8 cellular contexts compared by ENCODE assay signal in the genomic region with DNA sequence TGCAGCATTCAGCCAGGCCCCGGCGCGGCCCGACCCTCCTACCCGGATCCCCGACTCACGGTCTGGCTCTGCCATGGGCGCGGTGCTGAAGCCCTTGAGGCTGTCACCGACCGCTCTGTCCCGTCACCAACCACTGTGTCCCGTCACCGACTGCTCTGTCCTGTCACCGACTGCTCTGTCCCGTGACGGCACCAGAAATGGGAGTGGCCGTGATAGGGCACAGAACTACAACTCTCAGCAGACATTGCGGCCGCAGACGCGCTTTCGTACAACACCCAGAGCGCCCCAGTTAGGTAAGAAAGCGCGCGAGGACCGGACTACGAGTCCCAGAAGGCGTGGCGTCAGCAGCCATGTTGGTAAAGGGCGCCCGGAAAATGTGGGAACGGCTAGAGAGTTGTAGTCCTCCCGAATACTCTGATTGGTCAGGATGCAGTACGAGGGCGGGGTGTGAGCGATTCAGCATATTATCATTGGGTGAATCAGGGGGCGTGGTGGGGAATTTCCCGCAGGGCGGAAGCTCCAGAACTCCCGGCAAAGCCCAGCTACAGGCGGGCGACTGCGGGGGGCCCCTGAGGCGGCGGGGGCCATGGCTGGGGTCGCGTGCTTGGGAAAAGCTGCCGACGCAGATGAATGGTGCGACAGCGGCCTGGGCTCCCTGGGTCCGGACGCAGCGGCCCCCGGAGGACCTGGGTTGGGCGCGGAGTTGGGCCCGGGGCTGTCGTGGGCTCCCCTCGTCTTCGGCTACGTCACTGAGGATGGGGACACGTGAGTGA. TPM values are rescaled to one million over a fixed set of nuclear protein-coding genes. Genes with fewer than 3 reads are reported as not detected.
DNase-seq lines count a peak whose midpoint lies in the region; ATAC-seq, FAIRE-seq and TF ChIP-seq lines count a peak whose summit lies in the region.

A gene with protein sequence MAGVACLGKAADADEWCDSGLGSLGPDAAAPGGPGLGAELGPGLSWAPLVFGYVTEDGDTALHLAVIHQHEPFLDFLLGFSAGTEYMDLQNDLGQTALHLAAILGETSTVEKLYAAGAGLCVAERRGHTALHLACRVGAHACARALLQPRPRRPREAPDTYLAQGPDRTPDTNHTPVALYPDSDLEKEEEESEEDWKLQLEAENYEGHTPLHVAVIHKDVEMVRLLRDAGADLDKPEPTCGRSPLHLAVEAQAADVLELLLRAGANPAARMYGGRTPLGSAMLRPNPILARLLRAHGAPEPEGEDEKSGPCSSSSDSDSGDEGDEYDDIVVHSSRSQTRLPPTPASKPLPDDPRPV (plus strand): TSS at position 523 of the 773 bp plus-strand sequence. CDS start 64 bp downstream, at position 587.
TSS of gene SIRT2 (minus strand) at position 172 of the 773 bp plus-strand sequence. CDS start at position 75, 97 bp downstream.

- no peaks in the 10 kb centered on the region for H3K9me2 ChIP-seq in OCI-LY7 (ENCODE audit: insufficient read depth, low read length)

- H3K4me2 ChIP-seq in OCI-LY7 (ENCODE audit: low read length) (peak within 1 kb of the TSS; percentile 86), endothelial cell of umbilical vein (ENCODE audit: insufficient read depth, low read length) (peak within 1 kb of the TSS; percentile 99)

- H3K9me1 ChIP-seq in endothelial cell of umbilical vein (replicated peaks; ENCODE audit: control insufficient read depth, extremely low read depth, insufficient read depth, low read length): no peaks in the 10 kb centered on the region

- H3K36me3 ChIP-seq in OCI-LY7 (ENCODE audit: insufficient read depth, low read length) (peaks cover 3% of the 10 kb centered on the region; the same call in 1 of the 2 replicates), endothelial cell of umbilical vein (ENCODE audit: control insufficient read depth in 2 of 2, extremely low read depth in 1 of 2, insufficient read depth in 2 of 2, low read length in 2 of 2) (peaks cover 0 to 2% of the 10 kb centered on the region in 2 experiments)

- peaks cover 19% of the 10 kb centered on the region for H3K79me2 ChIP-seq in OCI-LY7 (ENCODE audit: insufficient read depth, low read depth, low read length)
- H3K79me2 ChIP-seq in endothelial cell of umbilical vein (ENCODE audit: control insufficient read depth, insufficient read depth, low read length): peaks cover 5% of the 10 kb centered on the region

- no peaks in the 10 kb centered on the region for H3K27me3 ChIP-seq in endothelial cell of umbilical vein (ENCODE audit: control insufficient read depth in 2 of 2, insufficient read depth in 2 of 2, low read length in 2 of 2)

- TF ChIP-seq POLR2A in endothelial cell of umbilical vein (IDR thresholded peaks at IDR 0.05; ENCODE audit: low read depth, low read length): peak; percentile 43

- BruUV-seq in OCI-LY7 (replicated peaks; lab: Mats Ljungman, UMichigan): no TSS peak
- BruUV-seq in endothelial cell of umbilical vein (replicated peaks; lab: Mats Ljungman, UMichigan): no TSS peak

- TF ChIP-seq CTCF in D721Med (IDR thresholded peaks at IDR 0.05; ENCODE audit: insufficient read depth, missing control alignments) (no peak), OCI-LY7 (conservative IDR thresholded peaks at IDR 0.05; ENCODE audit: low read length) (no peak), endothelial cell of umbilical vein (IDR thresholded peaks at IDR 0.05; ENCODE audit: extremely low read depth in 1 of 2, insufficient read depth in 1 of 2, low read depth in 1 of 2, low read length in 2 of 2) (no peak)

- POLR2A ChIA-PET in OCI-LY7 (lab: Charles Lee) (interaction anchor here (0.6 to 1.3 kb wide), 2 partner anchors 35 to 165 kb away, joined by 3 to 6 read pairs; no protein-coding TSS in a partner anchor), endothelial cell of umbilical vein (lab: Charles Lee) (interaction anchor here (0.6 to 1.0 kb wide), 2 partner anchors 10 to 48 kb away, joined by 3 read pairs; no protein-coding TSS in a partner anchor)

- H3K9ac ChIP-seq in endothelial cell of umbilical vein (replicated peaks; ENCODE audit: extremely low read depth, insufficient read depth, low read length): peak within 1 kb of the TSS; percentile 91

- intact Hi-C loops in OCI-LY7 (cut with micrococcal nuclease; ENCODE audit: unreplicated experiment) (loop anchor here (2.0 kb wide), 1 partner anchor 49 kb away; no protein-coding TSS in a partner anchor), endothelial cell of umbilical vein (cut with micrococcal nuclease) (loop anchor here (1.0 kb wide), 2 partner anchors 31 to 49 kb away; partner anchors contain the start of genes MRPS12 and SARS2)

- ATAC-seq in GM21526 (IDR thresholded peaks at IDR 0.05; ENCODE audit: low FRiP score, unreplicated experiment): peak; percentile 79

- peak within 1 kb of the TSS; percentile 7 for H3K27ac ChIP-seq in OCI-LY7 (ENCODE audit: low read depth, low read length, poor library complexity, severe bottlenecking)
- peak within 1 kb of the TSS; percentile 86 for H3K27ac ChIP-seq in endothelial cell of umbilical vein (ENCODE audit: insufficient read depth, low read depth, low read length)

- dilution Hi-C loops in endothelial cell of umbilical vein (cut with MboI; ENCODE audit: extremely low pct_ligation_motif_present, low sequenced_read_pairs): no loop called here

- H3K4me1 ChIP-seq in OCI-LY7 (ENCODE audit: insufficient read depth, low read length, poor library complexity, severe bottlenecking) (peaks cover 16% of the 10 kb centered on the region), endothelial cell of umbilical vein (ENCODE audit: control insufficient read depth, extremely low read depth, insufficient read depth, low read length) (peaks cover 22% of the 10 kb centered on the region)

- H2AFZ ChIP-seq in OCI-LY7 (ENCODE audit: low read length) (peak within 1 kb of the TSS; percentile 80), endothelial cell of umbilical vein (ENCODE audit: low read depth, low read length) (peak within 1 kb of the TSS; percentile 89)

- no peak for FAIRE-seq in D721Med (lab: Jason Lieb, UNC)
- FAIRE-seq in endothelial cell of umbilical vein (lab: Jason Lieb, UNC): peak; percentile 99

- CTCF ChIA-PET in OCI-LY7 (lab: Charles Lee; ENCODE audit: unreplicated experiment) (interaction anchor here (0.9 to 1.6 kb wide), 2 partner anchors 12 to 30 kb away, joined by 3 to 5 read pairs; partner anchors contain the start of genes MRPS12 and SARS2), endothelial cell of umbilical vein (lab: Charles Lee) (interaction anchor here (0.9 to 2.4 kb wide), 12 partner anchors 12 to 497 kb away, joined by 3 to 16 read pairs (median 6); partner anchors contain the start of genes CCER2, FAM98C, MRPS12 and SARS2)

- DNase-seq in D721Med (ENCODE audit: insufficient read length, low spot score): peak; percentile 95
- peak; percentile 98 for DNase-seq in HuH-7.5 (ENCODE audit: low spot score)
- DNase-seq in OCI-LY7 (ENCODE audit: low spot score): peak; percentile 100
- DNase-seq in activated T-cell treated with anti-CD3 and anti-CD28 coated beads for 1 hour (ENCODE audit: low read depth): peak; percentile 94
- peak; percentile 100 for DNase-seq in endothelial cell of umbilical vein (ENCODE audit: low read depth, low spot score)
- peak; percentile 100 for DNase-seq in midbrain (lab: John Stamatoyannopoulos, UW)
- DNase-seq in stimulated activated CD8-positive, alpha-beta memory T cell treated with anti-CD3 and anti-CD28 coated beads, Interleukin-2, amount 100 ng/mL, for 1 hour (ENCODE audit: low read depth in 2 of 2): peak; percentile 96 to 98

- no peaks in the 10 kb centered on the region for H4K20me1 ChIP-seq in OCI-LY7 (ENCODE audit: insufficient read depth, low read length)
- H4K20me1 ChIP-seq in endothelial cell of umbilical vein (replicated peaks; ENCODE audit: control insufficient read depth, extremely low read depth, insufficient read depth, low read length): no peaks in the 10 kb centered on the region

- H3K9me3 ChIP-seq in OCI-LY7 (ENCODE audit: low read length) (peaks cover 4% of the 10 kb centered on the region; the same call in 1 of the 2 replicates), endothelial cell of umbilical vein (replicated peaks; ENCODE audit: control insufficient read depth, insufficient read depth, low read length) (no peaks in the 10 kb centered on the region)

- H3K4me3 ChIP-seq in OCI-LY7 (ENCODE audit: low read depth, low read length, poor library complexity, severe bottlenecking): peak within 1 kb of the TSS; percentile 83
- H3K4me3 ChIP-seq in endothelial cell of umbilical vein (replicated peaks in 1 of 3; ENCODE audit: insufficient read depth in 1 of 3, low read depth in 1 of 3, low read length in 3 of 3): peak within 1 kb of the TSS; percentile 73 to 83 (median 82)

TF ChIP-seq in endothelial cell of umbilical vein, 7 proteins besides CTCF, POLR2A, EP300 and RAD21 (continues in another document):
- TF ChIP-seq, protein P1, sequence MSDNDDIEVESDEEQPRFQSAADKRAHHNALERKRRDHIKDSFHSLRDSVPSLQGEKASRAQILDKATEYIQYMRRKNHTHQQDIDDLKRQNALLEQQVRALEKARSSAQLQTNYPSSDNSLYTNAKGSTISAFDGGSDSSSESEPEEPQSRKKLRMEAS (IDR thresholded peaks at IDR 0.05; ENCODE audit: insufficient read depth, insufficient read length): no peak
- TF ChIP-seq FOS (IDR thresholded peaks at IDR 0.05; ENCODE audit: borderline replicate concordance, insufficient read depth, low read length) (no peak), GATA2 (IDR thresholded peaks at IDR 0.05; ENCODE audit: insufficient read depth, insufficient read length, low read depth, low read length) (no peak)

RNA-seq across cellular contexts. Expression of the first gene that starts in this region (rescaled TPM):
- total RNA-seq in OCI-LY7 (2014; rRNA removed; shearing (Covaris generic)): 16.0 and 20.4 TPM in 2 replicates
- total RNA-seq in OCI-LY7 (2022) (22.0 and 25.3 TPM in 2 replicates), endothelial cell of umbilical vein (24.3 and 25.0 TPM in 2 replicates)
- 30.8 and 39.6 TPM in 2 replicates for polyA plus RNA-seq in endothelial cell of umbilical vein
- 19.6 and 27.0 TPM in 2 replicates for polyA plus RNA-seq in endothelial cell of umbilical vein (2011; cell fraction: cytosol; rRNA removed)
- 10.9 and 11.0 TPM in 2 replicates for polyA plus RNA-seq in endothelial cell of umbilical vein (2011; cell fraction: nucleus; rRNA removed)
- polyA plus RNA-seq in endothelial cell of umbilical vein (2012): 14.7 and 27.3 TPM in 2 replicates
- polyA minus RNA-seq in endothelial cell of umbilical vein: 7.9 and 10.1 TPM in 2 replicates
- 8.9 TPM for polyA minus RNA-seq in endothelial cell of umbilical vein (2011; cell fraction: cytosol; rRNA and poly(A)+ RNA removed)
- 1.5 and 5.5 TPM in 2 replicates for polyA minus RNA-seq in endothelial cell of umbilical vein (2011; cell fraction: nucleus; rRNA and poly(A)+ RNA removed)

RNA-seq across cellular contexts. Expression of gene SIRT2, which starts in this region (rescaled TPM):
- 25.5 and 26.0 TPM in 2 replicates for total RNA-seq in OCI-LY7 (2014; rRNA removed; shearing (Covaris generic))
- total RNA-seq in OCI-LY7 (2022) (30.0 and 32.1 TPM in 2 replicates), endothelial cell of umbilical vein (46.3 and 47.6 TPM in 2 replicates)
- 72.5 and 76.4 TPM in 2 replicates for polyA plus RNA-seq in endothelial cell of umbilical vein
- polyA plus RNA-seq in endothelial cell of umbilical vein (2011; cell fraction: cytosol; rRNA removed): 60.7 and 64.3 TPM in 2 replicates
- polyA plus RNA-seq in endothelial cell of umbilical vein (2011; cell fraction: nucleus; rRNA removed): 103 and 122 TPM in 2 replicates
- polyA plus RNA-seq in endothelial cell of umbilical vein (2012): 50.3 and 55.6 TPM in 2 replicates
- 42.0 and 44.3 TPM in 2 replicates for polyA minus RNA-seq in endothelial cell of umbilical vein
- 3.8 TPM for polyA minus RNA-seq in endothelial cell of umbilical vein (2011; cell fraction: cytosol; rRNA and poly(A)+ RNA removed)
- 26.0 and 26.2 TPM in 2 replicates for polyA minus RNA-seq in endothelial cell of umbilical vein (2011; cell fraction: nucleus; rRNA and poly(A)+ RNA removed)

Comparison
In these comparisons a context has a peak if more than half of its experiments do, and no peak if none do; other contexts are left out.
1. Peak in every context shown above with its lines: DNase-seq, ATAC-seq, H3K4me3 ChIP-seq and H3K27ac ChIP-seq.